Comparison of ENCODE assay signal across 15 cellular contexts in the genomic region with DNA sequence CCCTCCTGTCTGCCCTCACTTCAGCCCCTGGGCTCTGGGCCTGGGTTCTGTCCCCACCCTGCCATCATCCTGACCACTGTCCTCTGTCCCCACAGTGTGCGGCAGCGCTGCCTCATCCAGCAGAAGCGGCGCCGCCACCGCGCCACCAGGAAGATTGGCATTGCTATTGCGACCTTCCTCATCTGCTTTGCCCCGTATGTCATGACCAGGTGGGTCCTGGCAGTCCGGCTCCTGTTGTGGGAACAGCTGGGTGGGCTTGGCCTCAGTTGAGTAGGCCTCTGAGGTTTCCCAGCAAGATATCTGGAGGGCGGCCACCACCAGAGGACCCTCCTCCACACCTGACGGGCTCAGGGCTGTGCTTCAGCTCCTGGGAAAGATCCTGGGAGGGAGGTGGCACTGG. TPM values are rescaled to one million over a fixed set of nuclear protein-coding genes. Genes with fewer than 3 reads are reported as not detected.
DNase-seq lines count a peak whose midpoint lies in the region; ATAC-seq and TF ChIP-seq lines count a peak whose summit lies in the region.
"Had no signal": no experiment of that assay in that cellular context is flagged by ENCODE, and none has a peak within 500 bp of the region (broad histone marks: within the 10 kb centered on the region; RNA-seq: fewer than 3 reads in every experiment).

No MANE protein-coding gene starts in this region.

- H2BK120ac ChIP-seq in trophoblast cell (ENCODE audit: insufficient read depth, low read length, poor library complexity), result no peak overlapping the region

- H4K12ac ChIP-seq in trophoblast cell (ENCODE audit: low read depth, low read length), result no peak overlapping the region

- no peak overlapping the region for H3K4me3 Mint-ChIP-seq in natural killer cell treated with Interleukin-12 subunit alpha and Interleukin-12 subunit beta and Interleukin-15 and Interleukin-18, amount 100 ng/mL, for 72 hours
- H3K4me3 Mint-ChIP-seq in natural killer cell, result no peak overlapping the region
- peak overlapping the region; percentile 30 for H3K4me3 Mint-ChIP-seq in glutamatergic neuron (ENCODE audit: unreplicated experiment)
- no peak overlapping the region for H3K4me3 Mint-ChIP-seq in CD14-positive monocyte
- H3K4me3 Mint-ChIP-seq: CD8-positive, alpha-beta T cell had no signal

- no peak overlapping the region for H3K27ac Mint-ChIP-seq in natural killer cell treated with Interleukin-12 subunit alpha and Interleukin-12 subunit beta and Interleukin-15 and Interleukin-18, amount 100 ng/mL, for 72 hours
- no peak overlapping the region for H3K27ac Mint-ChIP-seq in natural killer cell
- H3K27ac Mint-ChIP-seq in glutamatergic neuron (ENCODE audit: unreplicated experiment), result no peak overlapping the region
- no peak overlapping the region for H3K27ac Mint-ChIP-seq in CD14-positive monocyte
- H3K27ac Mint-ChIP-seq: CD8-positive, alpha-beta T cell had no signal

- H2AK5ac ChIP-seq in trophoblast cell (ENCODE audit: low read length), result no peak overlapping the region

- H3K27me3 Mint-ChIP-seq in natural killer cell treated with Interleukin-12 subunit alpha and Interleukin-12 subunit beta and Interleukin-15 and Interleukin-18, amount 100 ng/mL, for 72 hours, result peaks cover 18 to 19% of the 10 kb centered on the region in 2 donors
- H3K27me3 Mint-ChIP-seq in natural killer cell (ENCODE audit: low read depth in 2 of 2) (peaks cover 6 to 12% of the 10 kb centered on the region in 2 donors), glutamatergic neuron (ENCODE audit: unreplicated experiment) (peaks cover 16% of the 10 kb centered on the region), CD14-positive monocyte (ENCODE audit: low read depth in 3 of 3) (peaks cover 3 to 21% (median 17%) of the 10 kb centered on the region in 3 donors)

- peaks cover 10% of the 10 kb centered on the region for H3K79me1 ChIP-seq in trophoblast cell (ENCODE audit: low read length)

- no peaks in the 10 kb centered on the region for H3K9me3 Mint-ChIP-seq in natural killer cell treated with Interleukin-12 subunit alpha and Interleukin-12 subunit beta and Interleukin-15 and Interleukin-18, amount 100 ng/mL, for 72 hours
- H3K9me3 Mint-ChIP-seq in natural killer cell (no peaks in the 10 kb centered on the region), glutamatergic neuron (ENCODE audit: unreplicated experiment) (peaks cover 9% of the 10 kb centered on the region), CD14-positive monocyte (peaks cover 0 to 2% (median 0%) of the 10 kb centered on the region in 7 donors)
- H3K9me3 Mint-ChIP-seq: CD8-positive, alpha-beta T cell had no signal

- WGBS in trophoblast cell (ENCODE audit: extremely low coverage, insufficient coverage, insufficient read length), result no CpG with 5 or more reads among the region's 12 CpGs

- H4K8ac ChIP-seq in trophoblast cell (ENCODE audit: low read depth, low read length), result no peak overlapping the region

- ATAC-seq in natural killer cell treated with Interleukin-12 subunit alpha and Interleukin-12 subunit beta and Interleukin-15 and Interleukin-18, amount 100 ng/mL, for 72 hours, result no peak
- ATAC-seq in natural killer cell (no peak), upper lobe of right lung (no peak)
- ATAC-seq: A549; CD8-positive, alpha-beta T cell had no signal

- no peaks in the 10 kb centered on the region for H3K36me3 Mint-ChIP-seq in natural killer cell treated with Interleukin-12 subunit alpha and Interleukin-12 subunit beta and Interleukin-15 and Interleukin-18, amount 100 ng/mL, for 72 hours
- H3K36me3 Mint-ChIP-seq in natural killer cell (no peaks in the 10 kb centered on the region), glutamatergic neuron (ENCODE audit: unreplicated experiment) (no peaks in the 10 kb centered on the region), CD14-positive monocyte (no peaks in the 10 kb centered on the region)
- H3K36me3 Mint-ChIP-seq: CD8-positive, alpha-beta T cell had no signal

- H3K79me2 ChIP-seq in trophoblast cell (ENCODE audit: control insufficient read depth, insufficient read depth, low read length, poor library complexity), result no peaks in the 10 kb centered on the region

- no peak overlapping the region for H2BK12ac ChIP-seq in trophoblast cell (ENCODE audit: low read length)

- peak overlapping the region; percentile 10 for H3K18ac ChIP-seq in trophoblast cell (ENCODE audit: low read length)

- no peak overlapping the region for H2BK5ac ChIP-seq in trophoblast cell (ENCODE audit: low read depth, low read length, poor library complexity)

- no peak overlapping the region for H3K9ac ChIP-seq in trophoblast cell (ENCODE audit: low read length)

- H3K4me3 ChIP-seq in trophoblast cell (ENCODE audit: low read depth, low read length) (no peak overlapping the region), upper lobe of right lung (no peak overlapping the region)
- H3K4me3 ChIP-seq: A549 had no signal

- peak overlapping the region; percentile 10 for H4K91ac ChIP-seq in trophoblast cell (ENCODE audit: low read depth, low read length)

- H3K27ac ChIP-seq in trophoblast cell (ENCODE audit: low read depth, low read length) (peak overlapping the region; percentile 18), upper lobe of right lung (no peak overlapping the region)
- H3K27ac ChIP-seq: A549, C4-2B, HL-60 had no signal

- H3K9me3 ChIP-seq in trophoblast cell (ENCODE audit: insufficient read depth, low read depth, low read length) (peaks cover 1% of the 10 kb centered on the region), upper lobe of right lung (no peaks in the 10 kb centered on the region)
- H3K9me3 ChIP-seq: A549, BE2C had no signal

- H2AFZ ChIP-seq in trophoblast cell (ENCODE audit: insufficient read depth, low read length, poor library complexity), result no peak overlapping the region

- H3K23ac ChIP-seq in trophoblast cell (ENCODE audit: low read length), result no peak overlapping the region

- H3K4ac ChIP-seq in trophoblast cell (ENCODE audit: low read depth, low read length), result no peak overlapping the region

- H3K27me3 ChIP-seq in trophoblast cell (ENCODE audit: insufficient read depth, low read length) (no peaks in the 10 kb centered on the region), upper lobe of right lung (peaks cover 59% of the 10 kb centered on the region)

- peaks cover 0 to 3% of the 10 kb centered on the region in 2 experiments for H3K36me3 ChIP-seq in trophoblast cell (ENCODE audit: control insufficient read depth in 1 of 2, insufficient read depth in 2 of 2, low read length in 2 of 2)
- H3K36me3 ChIP-seq in upper lobe of right lung, result no peaks in the 10 kb centered on the region
- H3K36me3 ChIP-seq: BE2C had no signal

- H3K4me2 ChIP-seq in trophoblast cell (ENCODE audit: low read length), result no peak overlapping the region
- H3K4me2 ChIP-seq: A549 had no signal

- H3K4me1 ChIP-seq in trophoblast cell (ENCODE audit: control insufficient read depth in 1 of 2, insufficient read depth in 2 of 2, low read length in 2 of 2) (peaks cover 7 to 23% of the 10 kb centered on the region in 2 experiments), upper lobe of right lung (no peaks in the 10 kb centered on the region)
- H3K4me1 ChIP-seq: A549 had no signal

- H3K4me1 Mint-ChIP-seq in natural killer cell treated with Interleukin-12 subunit alpha and Interleukin-12 subunit beta and Interleukin-15 and Interleukin-18, amount 100 ng/mL, for 72 hours (ENCODE audit: low read depth in 2 of 2), result no peaks in the 10 kb centered on the region
- H3K4me1 Mint-ChIP-seq in natural killer cell (no peaks in the 10 kb centered on the region), glutamatergic neuron (ENCODE audit: low read depth, unreplicated experiment) (peaks cover 14% of the 10 kb centered on the region), CD14-positive monocyte (no peaks in the 10 kb centered on the region)

- DNase-seq in natural killer cell treated with Interleukin-12 subunit alpha and Interleukin-12 subunit beta and Interleukin-15 and Interleukin-18, amount 100 ng/mL, for 72 hours (ENCODE audit: low spot score), result peak; percentile 34
- DNase-seq in natural killer cell, result no peak
- no peak for DNase-seq in glutamatergic neuron
- DNase-seq in trophoblast cell, result no peak
- DNase-seq in upper lobe of right lung, result peak; percentile 38
- DNase-seq in NCI-H1092 treated with DMSO at 0.1 percent for 48 hours (lab: John Stamatoyannopoulos, UW), result no peak
- DNase-seq in NCI-H1694 treated with DMSO at 0.1 percent for 48 hours (lab: John Stamatoyannopoulos, UW), result no peak
- no peak for DNase-seq in CD14-positive monocyte (ENCODE audit: low spot score)
- DNase-seq: BE2C; CD8-positive, alpha-beta T cell; COR-L47; GF-D8 had no signal

- intact Hi-C loops in natural killer cell (cut with micrococcal nuclease) (no loop called here), upper lobe of right lung (cut with DNase I) (no loop called here), CD14-positive monocyte (cut with micrococcal nuclease) (no loop called here)

- no peak for TF ChIP-seq CTCF in natural killer cell (IDR thresholded peaks at IDR 0.05)
- no peak for TF ChIP-seq CTCF in glutamatergic neuron (IDR thresholded peaks at IDR 0.05; ENCODE audit: partially characterized antibody, unreplicated experiment)
- no peak for TF ChIP-seq CTCF in upper lobe of right lung (IDR thresholded peaks at IDR 0.05)
- no peak for TF ChIP-seq CTCF in CD14-positive monocyte (IDR thresholded peaks at IDR 0.05)

- H3K14ac ChIP-seq in trophoblast cell (ENCODE audit: low read length), result peak overlapping the region; percentile 1

RNA-seq across cellular contexts. Expression of gene GPR78, which starts 2.2 kb away (rescaled TPM):
- total RNA-seq in natural killer cell treated with Interleukin-12 subunit alpha and Interleukin-12 subunit beta and Interleukin-15 and Interleukin-18, amount 100 ng/mL, for 72 hours, result not detected
- total RNA-seq in natural killer cell, result not detected
- total RNA-seq in glutamatergic neuron (ENCODE audit: unreplicated experiment), result 0.17 TPM
- polyA plus RNA-seq in trophoblast cell (2013), result 13.9 and 15.5 TPM in 2 replicates
- 0.23 TPM for total RNA-seq in upper lobe of right lung
- not detected for polyA plus RNA-seq in CD14-positive monocyte
- total RNA-seq: CD8-positive, alpha-beta T cell had no signal

RNA-seq across cellular contexts. Expression of gene CPZ, which starts 10.1 kb away (rescaled TPM):
- not detected for total RNA-seq in natural killer cell treated with Interleukin-12 subunit alpha and Interleukin-12 subunit beta and Interleukin-15 and Interleukin-18, amount 100 ng/mL, for 72 hours
- total RNA-seq in natural killer cell (not detected), glutamatergic neuron (ENCODE audit: unreplicated experiment) (0.27 TPM), upper lobe of right lung (6.7 TPM)
- polyA plus RNA-seq in trophoblast cell (2013), result 41.6 and 41.8 TPM in 2 replicates
- not detected for polyA plus RNA-seq in CD14-positive monocyte
- total RNA-seq: CD8-positive, alpha-beta T cell had no signal

Comparison
In these comparisons a context has a peak if more than half of its experiments do, and no peak if none do; other contexts are left out.
1. DNase-seq: peak in natural killer cell treated with Interleukin-12 subunit alpha and Interleukin-12 subunit beta and Interleukin-15 and Interleukin-18, amount 100 ng/mL, for 72 hours (single experiment) and upper lobe of right lung (single experiment); none in natural killer cell (single experiment), glutamatergic neuron (single experiment), trophoblast cell (0 of 2), NCI-H1092 treated with DMSO at 0.1 percent for 48 hours (single experiment), NCI-H1694 treated with DMSO at 0.1 percent for 48 hours (single experiment) and CD14-positive monocyte (single experiment).